In genomic region chr4:36163198-36163597, GRCh38 we compare ENCODE assay signal across 22 cellular contexts.
A peak's percentile ranks its signal among the peaks of the same experiment; 100 is the strongest.
DNase-seq lines count a peak whose midpoint lies in the region; ATAC-seq and TF ChIP-seq lines count a peak whose summit lies in the region.
"Had no signal": no experiment of that assay in that cellular context is flagged by ENCODE, and none has a peak within 500 bp of the region (broad histone marks: within the 10 kb centered on the region; RNA-seq: fewer than 3 reads in every experiment).

No MANE protein-coding gene starts in this region.

- no peak overlapping the region for H3K4me3 Mint-ChIP-seq in T-helper 17 cell
- no peak overlapping the region for H3K4me3 Mint-ChIP-seq in stimulated activated effector memory CD8-positive, alpha-beta T cell treated with anti-CD3 and anti-CD28 coated beads, Interleukin-12 subunit alpha, Interleukin-12 subunit beta, amount 100 ng/mL, for 72 hours
- no peak overlapping the region for H3K4me3 Mint-ChIP-seq in activated CD4-positive, alpha-beta memory T cell treated with anti-CD3 and anti-CD28 coated beads, Interleukin-2, amount 10 ng/mL, durations not matched to agents 7 days and 5 days
- H3K4me3 Mint-ChIP-seq: activated CD4-positive, alpha-beta memory T cell treated with anti-CD3 and anti-CD28 coated beads for 36 hours; activated naive CD8-positive, alpha-beta T cell treated with anti-CD3 and anti-CD28 coated beads, Interleukin-2, amount 50 U/mL, for 24 hours; neural progenitor cell had no signal

- peaks cover 8% of the 10 kb centered on the region for H3K4me1 Mint-ChIP-seq in T-helper 17 cell
- H3K4me1 Mint-ChIP-seq in stimulated activated effector memory CD8-positive, alpha-beta T cell treated with anti-CD3 and anti-CD28 coated beads, Interleukin-12 subunit alpha, Interleukin-12 subunit beta, amount 100 ng/mL, for 72 hours: peaks cover 31% of the 10 kb centered on the region
- H3K4me1 Mint-ChIP-seq in activated CD4-positive, alpha-beta memory T cell treated with anti-CD3 and anti-CD28 coated beads, Interleukin-2, amount 10 ng/mL, durations not matched to agents 7 days and 5 days: peaks cover 24% of the 10 kb centered on the region
- H3K4me1 Mint-ChIP-seq: neural progenitor cell had no signal

- CTCF ChIA-PET in activated CD4-positive, alpha-beta memory T cell treated with anti-CD3 and anti-CD28 coated beads, Interleukin-2, amount 10 ng/mL, durations not matched to agents 7 days and 5 days (lab: Charles Lee): no interaction called here

- H3K27me3 Mint-ChIP-seq in T-helper 17 cell: no peaks in the 10 kb centered on the region
- no peaks in the 10 kb centered on the region for H3K27me3 Mint-ChIP-seq in activated CD4-positive, alpha-beta memory T cell treated with anti-CD3 and anti-CD28 coated beads, Interleukin-2, amount 10 ng/mL, durations not matched to agents 7 days and 5 days
- H3K27me3 Mint-ChIP-seq: activated CD4-positive, alpha-beta memory T cell treated with anti-CD3 and anti-CD28 coated beads for 36 hours; activated naive CD8-positive, alpha-beta T cell treated with anti-CD3 and anti-CD28 coated beads, Interleukin-2, amount 50 U/mL, for 24 hours had no signal

- peak overlapping the region; percentile 66 for H3K27ac Mint-ChIP-seq in T-helper 17 cell
- peak overlapping the region; percentile 4 for H3K27ac Mint-ChIP-seq in stimulated activated effector memory CD8-positive, alpha-beta T cell treated with anti-CD3 and anti-CD28 coated beads, Interleukin-12 subunit alpha, Interleukin-12 subunit beta, amount 100 ng/mL, for 72 hours
- H3K27ac Mint-ChIP-seq in activated CD4-positive, alpha-beta memory T cell treated with anti-CD3 and anti-CD28 coated beads, Interleukin-2, amount 10 ng/mL, durations not matched to agents 7 days and 5 days: no peak overlapping the region
- H3K27ac Mint-ChIP-seq: activated CD4-positive, alpha-beta memory T cell treated with anti-CD3 and anti-CD28 coated beads for 36 hours; activated naive CD8-positive, alpha-beta T cell treated with anti-CD3 and anti-CD28 coated beads, Interleukin-2, amount 50 U/mL, for 24 hours; neural progenitor cell had no signal

- no peak for TF ChIP-seq POLR2A in GM18505 (IDR thresholded peaks at IDR 0.05; ENCODE audit: borderline replicate concordance, extremely low read depth, insufficient read depth, insufficient read length)

- H3K36me3 Mint-ChIP-seq in T-helper 17 cell (ENCODE audit: low read depth): peaks cover 17% of the 10 kb centered on the region
- peaks cover 94% of the 10 kb centered on the region for H3K36me3 Mint-ChIP-seq in stimulated activated effector memory CD8-positive, alpha-beta T cell treated with anti-CD3 and anti-CD28 coated beads, Interleukin-12 subunit alpha, Interleukin-12 subunit beta, amount 100 ng/mL, for 72 hours
- peaks cover 62% of the 10 kb centered on the region for H3K36me3 Mint-ChIP-seq in activated CD4-positive, alpha-beta memory T cell treated with anti-CD3 and anti-CD28 coated beads, Interleukin-2, amount 10 ng/mL, durations not matched to agents 7 days and 5 days (ENCODE audit: low read depth)
- H3K36me3 Mint-ChIP-seq: neural progenitor cell had no signal

- POLR2A ChIA-PET in activated CD4-positive, alpha-beta memory T cell treated with anti-CD3 and anti-CD28 coated beads, Interleukin-2, amount 10 ng/mL, durations not matched to agents 7 days and 5 days (lab: Charles Lee): interaction anchor here (0.8 kb wide), 1 partner anchor 79 kb away, joined by 3 read pairs; no protein-coding TSS in a partner anchor

- DNase-seq in T-helper 17 cell: no peak
- DNase-seq in stimulated activated effector memory CD8-positive, alpha-beta T cell treated with anti-CD3 and anti-CD28 coated beads, Interleukin-12 subunit alpha, Interleukin-12 subunit beta, amount 100 ng/mL, for 72 hours (ENCODE audit: low spot score in 2 of 2): no peak
- DNase-seq in activated effector memory CD4-positive, alpha-beta T cell treated with Interleukin-2 at 50 U/mL for 16 hours: no peak
- no peak for DNase-seq in activated CD4-positive, alpha-beta memory T cell treated with anti-CD3 and anti-CD28 coated beads, Interleukin-2, amount 10 ng/mL, durations not matched to agents 7 days and 5 days
- DNase-seq: activated CD4-positive, alpha-beta memory T cell treated with anti-CD3 and anti-CD28 coated beads for 36 hours; activated CD8-positive, alpha-beta memory T cell treated with anti-CD3 and anti-CD28 coated beads, Interleukin-2, amount 50 U/mL, for 48 hours; activated gamma-delta T cell; activated naive CD8-positive, alpha-beta T cell treated with anti-CD3 and anti-CD28 coated beads, Interleukin-2, amount 50 U/mL, for 24 hours; body of pancreas; left colon; mammary epithelial cell; MV-4-11; right cardiac atrium; SJCRH30; stimulated activated CD4-positive, alpha-beta T cell treated with anti-CD3 and anti-CD28 coated beads, Interleukin-2, amount 100 ng/mL, for 24 hours had no signal

- no peaks in the 10 kb centered on the region for H3K9me3 Mint-ChIP-seq in stimulated activated effector memory CD8-positive, alpha-beta T cell treated with anti-CD3 and anti-CD28 coated beads, Interleukin-12 subunit alpha, Interleukin-12 subunit beta, amount 100 ng/mL, for 72 hours
- H3K9me3 Mint-ChIP-seq in activated CD4-positive, alpha-beta memory T cell treated with anti-CD3 and anti-CD28 coated beads, Interleukin-2, amount 10 ng/mL, durations not matched to agents 7 days and 5 days: no peaks in the 10 kb centered on the region
- H3K9me3 Mint-ChIP-seq: activated CD4-positive, alpha-beta memory T cell treated with anti-CD3 and anti-CD28 coated beads for 36 hours; activated naive CD8-positive, alpha-beta T cell treated with anti-CD3 and anti-CD28 coated beads, Interleukin-2, amount 50 U/mL, for 24 hours; neural progenitor cell had no signal

- H3K9me3 ChIP-seq in T-helper 17 cell (ENCODE audit: control insufficient read depth, low read length, poor library complexity, severe bottlenecking): no peaks in the 10 kb centered on the region
- H3K9me3 ChIP-seq: body of pancreas, gastroesophageal sphincter, SJCRH30, suprapubic skin had no signal

- ATAC-seq in GM18505 (IDR thresholded peaks at IDR 0.05; ENCODE audit: unreplicated experiment) (peak; percentile 52), HG02870 (IDR thresholded peaks at IDR 0.05; ENCODE audit: unreplicated experiment) (peak; percentile 62), T-helper 17 cell (no peak), GM21576 (IDR thresholded peaks at IDR 0.05; ENCODE audit: unreplicated experiment) (no peak)
- peak; percentile 50 for ATAC-seq in stimulated activated effector memory CD8-positive, alpha-beta T cell treated with anti-CD3 and anti-CD28 coated beads, Interleukin-12 subunit alpha, Interleukin-12 subunit beta, amount 100 ng/mL, for 72 hours
- ATAC-seq: activated naive CD8-positive, alpha-beta T cell treated with anti-CD3 and anti-CD28 coated beads, Interleukin-2, amount 50 U/mL, for 24 hours; body of pancreas; gastroesophageal sphincter; left colon; Panc1; right cardiac atrium had no signal

Comparison
In these comparisons a context has a peak if more than half of its experiments do, and no peak if none do; other contexts are left out.
1. ATAC-seq: peak in GM18505 (single experiment), HG02870 (single experiment) and stimulated activated effector memory CD8-positive, alpha-beta T cell treated with anti-CD3 and anti-CD28 coated beads, Interleukin-12 subunit alpha, Interleukin-12 subunit beta, amount 100 ng/mL, for 72 hours (single experiment); none in T-helper 17 cell (single experiment) and GM21576 (single experiment).